Comparison of ENCODE assay signal across 11 cellular contexts in the genomic region with DNA sequence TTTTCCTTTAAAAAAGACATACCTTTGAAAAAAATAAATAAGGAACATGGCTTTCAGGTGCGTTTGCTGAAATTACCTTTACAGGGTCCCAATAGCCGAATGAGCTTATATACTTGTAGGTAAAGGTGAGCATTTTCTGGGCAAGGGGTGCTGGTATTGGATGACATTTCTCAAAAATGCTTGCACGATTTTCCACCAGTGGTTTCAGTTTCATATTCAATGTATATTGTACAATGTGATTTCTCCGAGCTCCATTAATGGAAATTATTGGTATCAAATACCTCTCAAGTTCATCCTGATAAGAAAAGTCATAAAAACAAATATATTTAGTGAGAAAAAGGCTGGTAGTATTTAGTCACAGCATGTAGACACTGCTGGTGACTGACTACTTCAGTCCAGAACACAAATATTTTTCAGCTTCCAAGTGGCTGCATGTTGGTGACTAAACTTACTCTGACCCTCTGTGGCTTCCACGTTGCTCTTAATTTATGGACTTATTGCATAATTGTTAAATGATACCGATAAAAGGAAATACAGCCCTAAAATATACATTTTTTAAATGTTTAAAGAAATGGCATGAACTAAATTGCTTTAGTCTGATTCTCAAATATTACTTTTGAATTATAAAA. TPM values are rescaled to one million over a fixed set of nuclear protein-coding genes. Genes with fewer than 3 reads are reported as not detected.
DNase-seq lines count a peak whose midpoint lies in the region; TF ChIP-seq lines count a peak whose summit lies in the region.
"Had no signal": no experiment of that assay in that cellular context is flagged by ENCODE, and none has a peak within 500 bp of the region (broad histone marks: within the 10 kb centered on the region; RNA-seq: fewer than 3 reads in every experiment).

No MANE protein-coding gene starts in this region.

- H3K9me3 ChIP-seq in SU-DHL-6 (ENCODE audit: insufficient read depth, low read length) (no peaks in the 10 kb centered on the region), ascending aorta (no peaks in the 10 kb centered on the region)

- H3K4me2 ChIP-seq in SU-DHL-6 (ENCODE audit: low read depth, low read length, poor library complexity, severe bottlenecking): peak overlapping the region; percentile 17
- H3K4me2 ChIP-seq: smooth muscle cell had no signal

- no peaks in the 10 kb centered on the region for H4K20me1 ChIP-seq in SU-DHL-6 (ENCODE audit: low read depth, low read length)

- H3K27ac ChIP-seq in SU-DHL-6 (ENCODE audit: low read depth, low read length) (no peak overlapping the region), ascending aorta (no peak overlapping the region)

- in situ Hi-C loops in KBM-7 (cut with MboI; ENCODE audit: low pct_unique_long_range_greater_than_20kb, low sequenced_read_pairs): no loop called here

- H3K9me2 ChIP-seq in SU-DHL-6 (replicated peaks; ENCODE audit: insufficient read depth, low read length): no peaks in the 10 kb centered on the region

- TF ChIP-seq CTCF in AG10803 (conservative IDR thresholded peaks at IDR 0.05; ENCODE audit: low read length) (no peak), SU-DHL-6 (IDR thresholded peaks at IDR 0.05; ENCODE audit: insufficient read depth, low read length, poor library complexity, severe bottlenecking) (no peak), fibroblast of mammary gland (conservative IDR thresholded peaks at IDR 0.05; ENCODE audit: control insufficient read depth, insufficient read depth, low read depth, low read length) (no peak), GM10266 (IDR thresholded peaks at IDR 0.05; ENCODE audit: control insufficient read depth, insufficient read depth, low read depth, missing control alignments) (no peak), ascending aorta (IDR thresholded peaks at IDR 0.05) (no peak)

- no peaks in the 10 kb centered on the region for H3F3A ChIP-seq in SU-DHL-6 (ENCODE audit: insufficient read depth)

- DNase-seq in AG10803 (ENCODE audit: low read depth) (peak; percentile 8), HCEC 1CT (peak; percentile 41), fibroblast of mammary gland (ENCODE audit: low read depth) (peak; percentile 21), GM10266 (ENCODE audit: extremely low spot score) (no peak), ascending aorta (ENCODE audit: low spot score in 2 of 2) (no peak), NCI-H1105 treated with DMSO at 0.1 percent for 48 hours (lab: John Stamatoyannopoulos, UW) (no peak), KBM-7 (no peak)
- DNase-seq: SHP77; stimulated activated CD8-positive, alpha-beta memory T cell treated with anti-CD3 and anti-CD28 coated beads, Interleukin-4, amount 100 ng/mL, for 48 hours had no signal

- H2AFZ ChIP-seq in SU-DHL-6 (ENCODE audit: low read depth, low read length, severe bottlenecking): no peak overlapping the region

- intact Hi-C loops in ascending aorta (cut with DNase I): no loop called here

- H3K4me1 ChIP-seq in ascending aorta: no peaks in the 10 kb centered on the region

- H3K36me3 ChIP-seq in SU-DHL-6 (ENCODE audit: low read length) (no peaks in the 10 kb centered on the region), ascending aorta (no peaks in the 10 kb centered on the region)

- no peak overlapping the region for H3K9ac ChIP-seq in SU-DHL-6 (ENCODE audit: low read length)

- no peaks in the 10 kb centered on the region for H3K79me2 ChIP-seq in SU-DHL-6 (ENCODE audit: insufficient read depth, low read length)

- H3K4me3 ChIP-seq in AG10803 (ENCODE audit: low read length): no peak overlapping the region
- H3K4me3 ChIP-seq in SU-DHL-6 (ENCODE audit: insufficient read depth, low read length, poor library complexity, severe bottlenecking): no peak overlapping the region
- no peak overlapping the region for H3K4me3 ChIP-seq in fibroblast of mammary gland (ENCODE audit: control insufficient read depth, low read depth, low read length)
- H3K4me3 ChIP-seq in ascending aorta: no peak overlapping the region
- H3K4me3 ChIP-seq: smooth muscle cell had no signal

- H3K27me3 ChIP-seq in SU-DHL-6 (ENCODE audit: low read length): no peaks in the 10 kb centered on the region
- no peaks in the 10 kb centered on the region for H3K27me3 ChIP-seq in ascending aorta

RNA-seq across cellular contexts. Expression of a gene that starts 32.9 kb away (rescaled TPM):
- 10.2 TPM for total RNA-seq in ascending aorta

Comparison
In these comparisons a context has a peak if more than half of its experiments do, and no peak if none do; other contexts are left out.
1. DNase-seq: peak in AG10803 (single experiment), HCEC 1CT (single experiment) and fibroblast of mammary gland (single experiment); none in GM10266 (single experiment), ascending aorta (0 of 2), NCI-H1105 treated with DMSO at 0.1 percent for 48 hours (single experiment) and KBM-7 (single experiment).